In genomic region chr2:106961328-106961727, GRCh38 we compare ENCODE assay signal across 24 cellular contexts.
A peak's percentile ranks its signal among the peaks of the same experiment; 100 is the strongest.
DNase-seq lines count a peak whose midpoint lies in the region; ATAC-seq and TF ChIP-seq lines count a peak whose summit lies in the region.
"Had no signal": no experiment of that assay in that cellular context is flagged by ENCODE, and none has a peak within 500 bp of the region (broad histone marks: within the 10 kb centered on the region; RNA-seq: fewer than 3 reads in every experiment).

No MANE protein-coding gene starts in this region.

- CTCF ChIA-PET in IMR-90 (lab: Yijun Ruan, JAX), result no interaction called here
- CTCF ChIA-PET in A673 (lab: Charles Lee), result no interaction called here

- TF ChIP-seq CTCF in IMR-90 (conservative IDR thresholded peaks at IDR 0.05; ENCODE audit: low read depth, low read length), result no peak
- no peak for TF ChIP-seq CTCF in neural cell (IDR thresholded peaks at IDR 0.05; ENCODE audit: poor library complexity, severe bottlenecking)
- TF ChIP-seq CTCF in A673 (conservative IDR thresholded peaks at IDR 0.05; ENCODE audit: low read depth, low read length), result no peak

- H3F3A ChIP-seq in neural cell (ENCODE audit: insufficient read depth, low read length, poor library complexity, severe bottlenecking), result no peaks in the 10 kb centered on the region

- no peak overlapping the region for H2AK9ac ChIP-seq in IMR-90 (replicated peaks; ENCODE audit: low read depth, low read length, poor library complexity)

- H3K79me2 ChIP-seq in neural cell (replicated peaks; ENCODE audit: insufficient read depth, low read length), result no peaks in the 10 kb centered on the region

- no peak overlapping the region for H4K8ac ChIP-seq in IMR-90 (ENCODE audit: low read depth in 2 of 2, low read length in 2 of 2)

- H3K9me1 ChIP-seq in IMR-90 (ENCODE audit: insufficient read depth, low read length), result no peaks in the 10 kb centered on the region

- in situ Hi-C loops in IMR-90 (cut with MboI; ENCODE audit: low sequenced_read_pairs), result no loop called here

- no peak overlapping the region for H4K5ac ChIP-seq in IMR-90 (ENCODE audit: low read depth, low read length)

- POLR2A ChIA-PET in IMR-90 (lab: Charles Lee; ENCODE audit: unreplicated experiment), result no interaction called here
- POLR2A ChIA-PET in A673 (lab: Charles Lee; ENCODE audit: low non-redundant PET), result no interaction called here

- no peaks in the 10 kb centered on the region for H3K79me1 ChIP-seq in IMR-90 (ENCODE audit: low read depth in 1 of 2, low read length in 2 of 2)

- no peak for ATAC-seq in IMR-90 (ENCODE audit: low read depth)
- ATAC-seq in SK-N-SH treated with all-trans-retinoic acid at 6 μM for 48 hours, result no peak
- ATAC-seq: activated naive CD8-positive, alpha-beta T cell treated with anti-CD3 and anti-CD28 coated beads, Interleukin-2, amount 50 U/mL, for 24 hours; gastrocnemius medialis; GM12878; GM23338; left colon had no signal

- H3K56ac ChIP-seq in IMR-90 (ENCODE audit: extremely low read depth, insufficient read depth, low read length), result no peak overlapping the region

- H3K9ac ChIP-seq in IMR-90 (ENCODE audit: low read depth, low read length) (no peak overlapping the region), neural cell (ENCODE audit: low read length) (no peak overlapping the region)

- H3K9me3 ChIP-seq in IMR-90 (ENCODE audit: control insufficient read depth, insufficient read depth, low read length) (peaks cover 11% of the 10 kb centered on the region), neural cell (ENCODE audit: low read length) (no peaks in the 10 kb centered on the region), A673 (ENCODE audit: low read depth, low read length, poor library complexity, severe bottlenecking) (no peaks in the 10 kb centered on the region)
- H3K9me3 ChIP-seq: gastrocnemius medialis, prostate gland, testis had no signal

- no peak overlapping the region for H3K4ac ChIP-seq in IMR-90 (ENCODE audit: low read depth, low read length)

- TF ChIP-seq RAD21 in IMR-90 (IDR thresholded peaks at IDR 0.05; ENCODE audit: low read length) (no peak), neural cell (conservative IDR thresholded peaks at IDR 0.05) (no peak)

- no peaks in the 10 kb centered on the region for H3K9me2 ChIP-seq in neural cell (ENCODE audit: insufficient read depth, low read length)

- DNase-seq in IMR-90 (peak; percentile 5), NCI-H2029 treated with DMSO at 0.1 percent for 48 hours (lab: John Stamatoyannopoulos, UW) (peak; percentile 10), iPS-NIHi7 (ENCODE audit: extremely low spot score) (no peak), A673 (ENCODE audit: low spot score) (no peak), OCI-M1 (lab: John Stamatoyannopoulos, UW) (no peak)
- DNase-seq: activated CD4-positive, alpha-beta T cell treated with anti-CD3 and anti-CD28 coated beads, Interleukin-2, amount 10 ng/mL, durations not matched to agents 24 days and 14 days; activated gamma-delta T cell treated with Interleukin-2 at 50 U/mL for 16 hours; activated naive CD8-positive, alpha-beta T cell treated with anti-CD3 and anti-CD28 coated beads, Interleukin-2, amount 50 U/mL, for 24 hours; activated T-cell treated with anti-CD3 and anti-CD28 coated beads, Interleukin-2, amount 50 U/mL, for 24 hours; dermis blood vessel endothelial cell; gastrocnemius medialis; left colon; NCI-H2081; stimulated activated CD4-positive, alpha-beta T cell treated with anti-CD3 and anti-CD28 coated beads, Interleukin-15, amount 100 ng/mL, for 24 hours; stimulated activated naive CD4-positive, alpha-beta T cell treated with Interleukin-2 at 50 U/mL for 16 hours; testis; WERI-Rb-1 had no signal

- dilution Hi-C loops in IMR-90 (cut with HindIII; ENCODE audit: low sequenced_read_pairs, unreplicated experiment), result no loop called here

- H4K20me1 ChIP-seq in IMR-90 (ENCODE audit: insufficient read depth, low read length) (no peaks in the 10 kb centered on the region), neural cell (ENCODE audit: insufficient read depth) (no peaks in the 10 kb centered on the region)

- WGBS in IMR-90 (ENCODE audit: extremely low coverage in 2 of 2, insufficient read length in 1 of 2), 2 experiments, result no CpG with 5 or more reads among the region's 3 CpGs

- no peak overlapping the region for H2BK5ac ChIP-seq in IMR-90 (ENCODE audit: low read depth, low read length, poor library complexity, severe bottlenecking)

- no peak overlapping the region for H3K18ac ChIP-seq in IMR-90 (ENCODE audit: low read depth, low read length)

- no peak for TF ChIP-seq POLR2A in IMR-90 (IDR thresholded peaks at IDR 0.05; ENCODE audit: low read depth, low read length)

- H2BK20ac ChIP-seq in IMR-90 (ENCODE audit: low read depth, low read length), result no peak overlapping the region

- TF ChIP-seq EP300 in neural cell (conservative IDR thresholded peaks at IDR 0.05; ENCODE audit: poor library complexity, severe bottlenecking), result peak; percentile 47

- intact Hi-C loops in IMR-90 (cut with micrococcal nuclease) (no loop called here), A673 (cut with micrococcal nuclease; ENCODE audit: unreplicated experiment) (no loop called here)

- H3K4me2 ChIP-seq in IMR-90 (ENCODE audit: low read depth, low read length), result no peak overlapping the region
- peak overlapping the region; percentile 1 for H3K4me2 ChIP-seq in neural cell (ENCODE audit: low read length)
- H3K4me2 ChIP-seq: GM23338 had no signal

- H2BK120ac ChIP-seq in IMR-90 (ENCODE audit: low read depth, low read length), result no peak overlapping the region

- H3K4me1 ChIP-seq in IMR-90 (ENCODE audit: control insufficient read depth, insufficient read depth, low read length) (no peaks in the 10 kb centered on the region), A673 (ENCODE audit: insufficient read depth, low read length, poor library complexity, severe bottlenecking) (no peaks in the 10 kb centered on the region)
- H3K4me1 ChIP-seq: gastrocnemius medialis, prostate gland, testis had no signal

- H2AK5ac ChIP-seq in IMR-90 (ENCODE audit: low read depth, low read length), result no peak overlapping the region

- H2BK15ac ChIP-seq in IMR-90 (ENCODE audit: low read depth, low read length), result no peak overlapping the region

- H4K91ac ChIP-seq in IMR-90 (ENCODE audit: insufficient read depth, low read depth, low read length), result no peak overlapping the region

- H3K27me3 ChIP-seq in IMR-90 (ENCODE audit: control insufficient read depth, insufficient read depth, low read length) (no peaks in the 10 kb centered on the region), neural cell (ENCODE audit: insufficient read depth, low read depth, low read length) (no peaks in the 10 kb centered on the region), A673 (replicated peaks; ENCODE audit: insufficient read depth, low read depth, low read length, poor library complexity) (no peaks in the 10 kb centered on the region)
- H3K27me3 ChIP-seq: gastrocnemius medialis, testis had no signal

- no peak overlapping the region for H3K27ac ChIP-seq in IMR-90 (ENCODE audit: insufficient read depth, low read length)
- H3K27ac ChIP-seq in neural cell (ENCODE audit: low read length), result peak overlapping the region; percentile 1
- H3K27ac ChIP-seq in A673 (ENCODE audit: low read depth, low read length, poor library complexity, severe bottlenecking), result no peak overlapping the region
- H3K27ac ChIP-seq: C4-2B, gastrocnemius medialis, HL-60, prostate gland, testis, WERI-Rb-1 had no signal

- BruUV-seq in IMR-90 (replicated peaks; lab: Mats Ljungman, UMichigan), result no TSS peak
- no TSS peak for BruUV-seq in A673 (replicated peaks; lab: Mats Ljungman, UMichigan)

- H3K36me3 ChIP-seq in IMR-90 (ENCODE audit: control insufficient read depth, insufficient read depth, low read length) (no peaks in the 10 kb centered on the region), neural cell (ENCODE audit: insufficient read depth, low read length) (no peaks in the 10 kb centered on the region), A673 (ENCODE audit: insufficient read depth, low read length, poor library complexity, severe bottlenecking) (no peaks in the 10 kb centered on the region)
- H3K36me3 ChIP-seq: gastrocnemius medialis, prostate gland, WERI-Rb-1 had no signal

- no peak overlapping the region for H3K23ac ChIP-seq in IMR-90 (ENCODE audit: low read depth, low read length)

- no peak overlapping the region for H3K14ac ChIP-seq in IMR-90 (replicated peaks; ENCODE audit: low read depth, low read length)

- no peak overlapping the region for H2AFZ ChIP-seq in IMR-90 (replicated peaks; ENCODE audit: low read length, poor library complexity)
- H2AFZ ChIP-seq in neural cell (ENCODE audit: low read depth, low read length), result no peak overlapping the region

- H3K4me3 ChIP-seq in IMR-90 (ENCODE audit: insufficient read depth, low read depth, low read length), result no peak overlapping the region
- H3K4me3 ChIP-seq in neural cell (ENCODE audit: low read length), result peak overlapping the region; percentile 23
- H3K4me3 ChIP-seq in A673 (ENCODE audit: low read depth, low read length, poor library complexity, severe bottlenecking), result no peak overlapping the region
- H3K4me3 ChIP-seq: gastrocnemius medialis, GM12878, GM23338, prostate gland, testis had no signal

TF ChIP-seq in SK-N-SH treated with all-trans-retinoic acid at 6 μM for 48 hours, 23 proteins besides CTCF, POLR2A, EP300 and RAD21:
- TF ChIP-seq TCF4 (CRISPR knock-in tag; IDR thresholded peaks at IDR 0.05; ENCODE audit: borderline replicate concordance), result 0 out of 2 replicates have a peak, but pooled peaks have one; percentile 11
- TF ChIP-seq ZNF8 (CRISPR knock-in tag; IDR thresholded peaks at IDR 0.05), result no peak

TF ChIP-seq in neural cell, 6 proteins besides CTCF, POLR2A, EP300 and RAD21:
- TF ChIP-seq POLR2AphosphoS5 (IDR thresholded peaks at IDR 0.05) (peak; percentile 86), MXI1 (conservative IDR thresholded peaks at IDR 0.05; ENCODE audit: poor library complexity, severe bottlenecking) (no peak)

Comparison
In these comparisons a context has a peak if more than half of its experiments do, and no peak if none do; other contexts are left out.
1. DNase-seq: peak in IMR-90 (single experiment) and NCI-H2029 treated with DMSO at 0.1 percent for 48 hours (single experiment); none in iPS-NIHi7 (single experiment), A673 (single experiment) and OCI-M1 (single experiment).